14 cellular contexts compared by ENCODE assay signal in genomic region chr12:7981446-7981845, GRCh38. TPM values are rescaled to one million over a fixed set of nuclear protein-coding genes. Genes with fewer than 3 reads are reported as not detected.
DNase-seq lines count a peak whose midpoint lies in the region; ATAC-seq and TF ChIP-seq lines count a peak whose summit lies in the region.
"Had no signal": no experiment of that assay in that cellular context is flagged by ENCODE, and none has a peak within 500 bp of the region (broad histone marks: within the 10 kb centered on the region; RNA-seq: fewer than 3 reads in every experiment).

No MANE protein-coding gene starts in this region.

- H3K4me1 ChIP-seq in HCT116 (ENCODE audit: control insufficient read depth in 1 of 2, insufficient read depth in 2 of 2, low read length in 2 of 2): peaks cover 10 to 42% of the 10 kb centered on the region in 2 experiments
- H3K4me1 ChIP-seq in left lung: peaks cover 0 to 6% of the 10 kb centered on the region in 2 donors
- H3K4me1 ChIP-seq in vagina: no peaks in the 10 kb centered on the region
- H3K4me1 ChIP-seq: BE2C had no signal

- no peaks in the 10 kb centered on the region for H3K9me3 Mint-ChIP-seq in mesothelial cell of epicardium
- no peaks in the 10 kb centered on the region for H3K9me3 Mint-ChIP-seq in type B pancreatic cell
- H3K9me3 Mint-ChIP-seq: CD14-positive monocyte; CD8-positive, alpha-beta T cell had no signal

- CTCF ChIA-PET in HCT116 (lab: Charles Lee): interaction anchor here (1.4 to 3.4 kb wide), 2 partner anchors 13 to 48 kb away, joined by 4 to 10 read pairs; no protein-coding TSS in a partner anchor

- H2AFZ ChIP-seq in HCT116 (ENCODE audit: low read depth, low read length, poor library complexity, severe bottlenecking): no peak overlapping the region

- H3K27ac Mint-ChIP-seq in mesothelial cell of epicardium (peak overlapping the region; percentile 81), type B pancreatic cell (peak overlapping the region; percentile 91)
- H3K27ac Mint-ChIP-seq: CD14-positive monocyte; CD8-positive, alpha-beta T cell had no signal

- no peaks in the 10 kb centered on the region for H3K79me2 ChIP-seq in HCT116 (ENCODE audit: insufficient read depth, low read length)

- H3K36me3 ChIP-seq in HCT116 (ENCODE audit: control insufficient read depth in 1 of 2, insufficient read depth in 2 of 2, low read length in 2 of 2) (no peaks in the 10 kb centered on the region), left lung (no peaks in the 10 kb centered on the region), vagina (no peaks in the 10 kb centered on the region)
- H3K36me3 ChIP-seq: BE2C had no signal

- H3K27me3 ChIP-seq in HCT116 (ENCODE audit: insufficient read depth, low read length) (no peaks in the 10 kb centered on the region), left lung (no peaks in the 10 kb centered on the region), vagina (no peaks in the 10 kb centered on the region)
- H3K27me3 ChIP-seq: BE2C had no signal

- no peak overlapping the region for H3K27ac ChIP-seq in HCT116 (ENCODE audit: low read depth, low read length)
- peak overlapping the region; percentile 18 to 39 for H3K27ac ChIP-seq in left lung
- H3K27ac ChIP-seq in vagina: no peak overlapping the region

- BruUV-seq in HCT116 (replicated peaks; lab: Mats Ljungman, UMichigan): no TSS peak

- no peaks in the 10 kb centered on the region for H4K20me1 ChIP-seq in HCT116 (ENCODE audit: insufficient read depth)

- H3K4me2 ChIP-seq in HCT116 (ENCODE audit: low read length): peak overlapping the region; percentile 35; the same call in 1 of the 2 replicates

- no peak for ATAC-seq in HCT116
- peak; percentile 86 for ATAC-seq in left lung
- ATAC-seq: CD8-positive, alpha-beta T cell had no signal

- peaks cover 30% of the 10 kb centered on the region for H3K4me1 Mint-ChIP-seq in mesothelial cell of epicardium
- H3K4me1 Mint-ChIP-seq in type B pancreatic cell (ENCODE audit: unreplicated experiment): peaks cover 3% of the 10 kb centered on the region

- TF ChIP-seq CTCF in HCT116 (IDR thresholded peaks at IDR 0.05 in 2 of 3, conservative IDR thresholded peaks at IDR 0.05 in 1 of 3; ENCODE audit: borderline replicate concordance in 1 of 3, insufficient read depth in 1 of 3, low read depth in 2 of 3, low read length in 2 of 3): no peak
- no peak for TF ChIP-seq CTCF in left lung (IDR thresholded peaks at IDR 0.05)
- no peak for TF ChIP-seq CTCF in mesothelial cell of epicardium (IDR thresholded peaks at IDR 0.05; ENCODE audit: unreplicated experiment)
- no peak for TF ChIP-seq CTCF in type B pancreatic cell (conservative IDR thresholded peaks at IDR 0.05)
- no peak for TF ChIP-seq CTCF in vagina (IDR thresholded peaks at IDR 0.05)

- H3K9me2 ChIP-seq in HCT116 (ENCODE audit: insufficient read depth): no peaks in the 10 kb centered on the region

- H3K4me3 Mint-ChIP-seq in mesothelial cell of epicardium: no peak overlapping the region
- H3K4me3 Mint-ChIP-seq in type B pancreatic cell: no peak overlapping the region
- H3K4me3 Mint-ChIP-seq: CD14-positive monocyte; CD8-positive, alpha-beta T cell had no signal

- no peak for DNase-seq in HCT116 (ENCODE audit: low read depth, low spot score)
- DNase-seq in left lung: no peak
- no peak for DNase-seq in mesothelial cell of epicardium (ENCODE audit: low spot score in 2 of 2, unreplicated experiment in 2 of 2)
- no peak for DNase-seq in type B pancreatic cell (ENCODE audit: extremely low spot score, unreplicated experiment)
- DNase-seq in C1 segment of cervical spinal cord (lab: John Stamatoyannopoulos, UW): no peak
- no peak for DNase-seq in NCI-H345 (lab: John Stamatoyannopoulos, UW)
- no peak for DNase-seq in NCI-H2171 treated with DMSO at 0.1 percent for 48 hours (lab: John Stamatoyannopoulos, UW)
- DNase-seq in vagina (ENCODE audit: extremely low spot score in 2 of 2): no peak
- DNase-seq: BE2C; CD8-positive, alpha-beta T cell; DMS53; GF-D8; IMR-90 had no signal

- RAD21 ChIA-PET in HCT116 (lab: Charles Lee; ENCODE audit: low non-redundant PET in 1 of 2, low total read pairs in 2 of 2, uncharacterized antibody in 2 of 2, unreplicated experiment in 2 of 2): no interaction called here

- H3K4me3 ChIP-seq in HCT116 (replicated peaks in 1 of 2; ENCODE audit: low read depth in 1 of 2, low read length in 2 of 2) (no peak overlapping the region), left lung (no peak overlapping the region), vagina (no peak overlapping the region)

- TF ChIP-seq RAD21 in HCT116 (IDR thresholded peaks at IDR 0.05; ENCODE audit: low read depth): no peak

- H3K36me3 Mint-ChIP-seq in mesothelial cell of epicardium (no peaks in the 10 kb centered on the region), type B pancreatic cell (peaks cover 6% of the 10 kb centered on the region)
- H3K36me3 Mint-ChIP-seq: CD14-positive monocyte; CD8-positive, alpha-beta T cell had no signal

- POLR2A ChIA-PET in HCT116 (lab: Charles Lee): no interaction called here

- TF ChIP-seq POLR2A in HCT116 (IDR thresholded peaks at IDR 0.05; ENCODE audit: borderline replicate concordance, extremely low read depth, insufficient read depth, insufficient read length) (no peak), vagina (IDR thresholded peaks at IDR 0.05) (no peak)

- intact Hi-C loops in HCT116 (cut with micrococcal nuclease): no loop called here
- intact Hi-C loops in left lung (cut with DNase I): no loop called here
- intact Hi-C loops in vagina (cut with DNase I): no loop called here

- H3K27me3 Mint-ChIP-seq in mesothelial cell of epicardium (ENCODE audit: low read depth): no peaks in the 10 kb centered on the region
- peaks cover 3% of the 10 kb centered on the region for H3K27me3 Mint-ChIP-seq in type B pancreatic cell

- H3K9me3 ChIP-seq in HCT116 (ENCODE audit: control insufficient read depth in 1 of 2, insufficient read depth in 1 of 2, low read depth in 1 of 2, low read length in 2 of 2) (no peaks in the 10 kb centered on the region), left lung (no peaks in the 10 kb centered on the region), vagina (no peaks in the 10 kb centered on the region)
- H3K9me3 ChIP-seq: BE2C had no signal

- H3K9ac ChIP-seq in HCT116 (ENCODE audit: low read length): no peak overlapping the region

TF ChIP-seq in HCT116, 20 proteins besides CTCF, POLR2A, EP300 and RAD21:
- no peak for TF ChIP-seq REST (IDR thresholded peaks at IDR 0.05; ENCODE audit: low read depth)

RNA-seq across cellular contexts. Expression of gene SLC2A3, which starts 45.5 kb away (rescaled TPM):
- 10.5 TPM for total RNA-seq in HCT116 (2021; ENCODE audit: unreplicated experiment)
- 7.0 TPM in 2 replicates for polyA plus RNA-seq in HCT116 (2012)
- 100 to 1,000 TPM in 1 of 2 donors, 10 to 100 TPM in 1; 83.2 to 149 TPM for total RNA-seq in left lung
- total RNA-seq in mesothelial cell of epicardium: 170 to 186 TPM (median 186 TPM) in 3 replicates
- 214 and 2,005 TPM in 2 replicates for total RNA-seq in type B pancreatic cell (ENCODE audit: low replicate concordance)
- total RNA-seq in vagina: 71.7 TPM

RNA-seq across cellular contexts. Expression of gene FOXJ2, which starts 51.1 kb away (rescaled TPM):
- total RNA-seq in HCT116 (2021; ENCODE audit: unreplicated experiment): 20.3 TPM
- polyA plus RNA-seq in HCT116 (2012): 17.7 and 17.9 TPM in 2 replicates
- total RNA-seq in left lung: 10 to 100 TPM; 15.9 to 20.0 TPM
- total RNA-seq in mesothelial cell of epicardium: 16.1 to 16.7 TPM (median 16.7 TPM) in 3 replicates
- total RNA-seq in type B pancreatic cell (ENCODE audit: low replicate concordance): 15.6 and 35.5 TPM in 2 replicates
- 24.8 TPM for total RNA-seq in vagina

Comparison
In these comparisons a context has a peak if more than half of its experiments do, and no peak if none do; other contexts are left out.
1. H3K27ac ChIP-seq: peak in left lung (2 of 2); none in HCT116 (single experiment) and vagina (single experiment).